Comparison of ENCODE assay signal across 1 cellular context in genomic region chr18:35688757-35689156, GRCh38.
TF ChIP-seq lines count a peak whose summit lies in the region.

No MANE protein-coding gene starts in this region.

TF ChIP-seq in H1, 55 proteins besides CTCF, POLR2A, EP300 and RAD21 (continued from another document):
- peak; percentile 57; the same call in 1 of the 2 replicates for TF ChIP-seq BACH1 (IDR thresholded peaks at IDR 0.05; ENCODE audit: low read length)
- no peak for TF ChIP-seq USF2 (IDR thresholded peaks at IDR 0.05; ENCODE audit: low read length)
TF ChIP-seq in H1: peak in this region for 1.
